In the genomic region with DNA sequence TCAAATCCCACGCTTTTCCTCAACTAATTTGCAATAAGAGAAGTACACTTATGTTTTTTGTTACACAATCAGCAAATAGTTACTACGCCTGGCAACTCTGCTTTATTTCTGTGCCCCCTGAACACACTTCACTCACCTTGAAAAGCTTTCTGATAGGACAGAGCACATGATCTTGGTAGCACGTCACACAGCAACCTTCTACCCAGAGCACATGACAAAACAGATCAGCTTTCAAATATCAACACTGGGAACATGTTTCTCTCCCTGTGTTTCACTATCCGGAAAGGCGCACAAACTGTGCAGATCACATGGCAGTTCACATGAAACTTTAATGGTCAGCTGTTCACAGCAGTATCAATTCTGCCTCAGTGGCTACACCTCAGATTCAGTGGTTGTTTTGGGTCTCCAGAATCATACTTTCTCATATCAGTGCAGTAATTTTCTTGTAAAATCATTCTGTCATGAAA, we compare ENCODE assay signal across 1 cellular context.
TF ChIP-seq lines count a peak whose summit lies in the region.

No MANE protein-coding gene starts in this region.

TF ChIP-seq in HepG2, 621 proteins besides CTCF, POLR2A, EP300 and RAD21 (continues in another document):
- TF ChIP-seq, protein P1, sequence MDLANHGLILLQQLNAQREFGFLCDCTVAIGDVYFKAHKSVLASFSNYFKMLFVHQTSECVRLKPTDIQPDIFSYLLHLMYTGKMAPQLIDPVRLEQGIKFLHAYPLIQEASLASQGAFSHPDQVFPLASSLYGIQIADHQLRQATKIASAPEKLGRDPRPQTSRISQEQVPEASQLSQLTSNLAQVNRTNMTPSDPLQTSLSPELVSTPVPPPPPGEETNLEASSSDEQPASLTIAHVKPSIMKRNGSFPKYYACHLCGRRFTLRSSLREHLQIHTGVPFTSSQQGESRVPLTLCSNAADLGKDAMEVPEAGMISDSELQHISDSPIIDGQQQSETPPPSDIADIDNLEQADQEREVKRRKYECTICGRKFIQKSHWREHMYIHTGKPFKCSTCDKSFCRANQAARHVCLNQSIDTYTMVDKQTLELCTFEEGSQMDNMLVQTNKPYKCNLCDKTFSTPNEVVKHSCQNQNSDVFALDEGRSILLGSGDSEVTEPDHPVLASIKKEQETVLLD (CRISPR knock-in tag; IDR thresholded peaks at IDR 0.05; ENCODE audit: low read depth): no peak
- TF ChIP-seq, protein P2, sequence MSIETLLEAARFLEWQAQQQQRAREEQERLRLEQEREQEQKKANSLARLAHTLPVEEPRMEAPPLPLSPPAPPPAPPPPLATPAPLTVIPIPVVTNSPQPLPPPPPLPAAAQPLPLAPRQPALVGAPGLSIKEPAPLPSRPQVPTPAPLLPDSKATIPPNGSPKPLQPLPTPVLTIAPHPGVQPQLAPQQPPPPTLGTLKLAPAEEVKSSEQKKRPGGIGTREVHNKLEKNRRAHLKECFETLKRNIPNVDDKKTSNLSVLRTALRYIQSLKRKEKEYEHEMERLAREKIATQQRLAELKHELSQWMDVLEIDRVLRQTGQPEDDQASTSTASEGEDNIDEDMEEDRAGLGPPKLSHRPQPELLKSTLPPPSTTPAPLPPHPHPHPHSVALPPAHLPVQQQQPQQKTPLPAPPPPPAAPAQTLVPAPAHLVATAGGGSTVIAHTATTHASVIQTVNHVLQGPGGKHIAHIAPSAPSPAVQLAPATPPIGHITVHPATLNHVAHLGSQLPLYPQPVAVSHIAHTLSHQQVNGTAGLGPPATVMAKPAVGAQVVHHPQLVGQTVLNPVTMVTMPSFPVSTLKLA (IDR thresholded peaks at IDR 0.05): peak; percentile 90
- TF ChIP-seq POLR2G (IDR thresholded peaks at IDR 0.05; ENCODE audit: low read depth, low read length) (no peak), PHF20 (CRISPR knock-in tag; IDR thresholded peaks at IDR 0.05) (0 out of 2 replicates have a peak, but pooled peaks have one; percentile 30), RAD51 (IDR thresholded peaks at IDR 0.05; ENCODE audit: borderline replicate concordance) (peak; percentile 48), NFYC (CRISPR knock-in tag; IDR thresholded peaks at IDR 0.05) (peak; percentile 47; the same call in 1 of the 2 replicates), SALL1 (CRISPR knock-in tag; IDR thresholded peaks at IDR 0.05) (peak; percentile 44; the same call in 1 of the 2 replicates), ZFP36L1 (CRISPR knock-in tag; IDR thresholded peaks at IDR 0.05) (peak; percentile 52; the same call in 1 of the 2 replicates), ZNF251 (CRISPR knock-in tag; IDR thresholded peaks at IDR 0.05) (no peak), ZNF674 (CRISPR knock-in tag; IDR thresholded peaks at IDR 0.05; ENCODE audit: low read depth) (no peak), ZNF792 (CRISPR knock-in tag; IDR thresholded peaks at IDR 0.05) (0 out of 2 replicates have a peak, but pooled peaks have one; percentile 35), ZNF333 (CRISPR knock-in tag; IDR thresholded peaks at IDR 0.05; ENCODE audit: borderline replicate concordance) (no peak), PHF5A (CRISPR knock-in tag; IDR thresholded peaks at IDR 0.05; ENCODE audit: low read depth, unreplicated experiment) (no peak), MAFF (IDR thresholded peaks at IDR 0.05; ENCODE audit: low read depth, low read length) (peak; percentile 15; the same call in 1 of the 2 replicates), ZNF12 (CRISPR knock-in tag; IDR thresholded peaks at IDR 0.05) (no peak), GATAD1 (CRISPR knock-in tag; IDR thresholded peaks at IDR 0.05) (peak; percentile 55; the same call in 1 of the 2 replicates), ZFP41 (CRISPR knock-in tag; IDR thresholded peaks at IDR 0.05; ENCODE audit: borderline replicate concordance) (no peak), ZNF430 (CRISPR knock-in tag; IDR thresholded peaks at IDR 0.05) (0 out of 2 replicates have a peak, but pooled peaks have one; percentile 33), ZNF205 (CRISPR knock-in tag; IDR thresholded peaks at IDR 0.05) (no peak), KAT7 (CRISPR knock-in tag; IDR thresholded peaks at IDR 0.05; ENCODE audit: borderline replicate concordance) (no peak), SOX13 (IDR thresholded peaks at IDR 0.05) (no peak), SOX13 (CRISPR knock-in tag; conservative IDR thresholded peaks at IDR 0.05 in 1 of 2, IDR thresholded peaks at IDR 0.05 in 1 of 2) (0 out of 4 replicates have a peak, but pooled peaks of 1 of the 2 experiments have one; percentile 15), PHF21A (CRISPR knock-in tag; IDR thresholded peaks at IDR 0.05) (peak; percentile 57), ZMAT3 (CRISPR knock-in tag; conservative IDR thresholded peaks at IDR 0.05) (no peak), ZSCAN21 (CRISPR knock-in tag; IDR thresholded peaks at IDR 0.05; ENCODE audit: borderline replicate concordance) (no peak)
- TF ChIP-seq, protein P3, sequence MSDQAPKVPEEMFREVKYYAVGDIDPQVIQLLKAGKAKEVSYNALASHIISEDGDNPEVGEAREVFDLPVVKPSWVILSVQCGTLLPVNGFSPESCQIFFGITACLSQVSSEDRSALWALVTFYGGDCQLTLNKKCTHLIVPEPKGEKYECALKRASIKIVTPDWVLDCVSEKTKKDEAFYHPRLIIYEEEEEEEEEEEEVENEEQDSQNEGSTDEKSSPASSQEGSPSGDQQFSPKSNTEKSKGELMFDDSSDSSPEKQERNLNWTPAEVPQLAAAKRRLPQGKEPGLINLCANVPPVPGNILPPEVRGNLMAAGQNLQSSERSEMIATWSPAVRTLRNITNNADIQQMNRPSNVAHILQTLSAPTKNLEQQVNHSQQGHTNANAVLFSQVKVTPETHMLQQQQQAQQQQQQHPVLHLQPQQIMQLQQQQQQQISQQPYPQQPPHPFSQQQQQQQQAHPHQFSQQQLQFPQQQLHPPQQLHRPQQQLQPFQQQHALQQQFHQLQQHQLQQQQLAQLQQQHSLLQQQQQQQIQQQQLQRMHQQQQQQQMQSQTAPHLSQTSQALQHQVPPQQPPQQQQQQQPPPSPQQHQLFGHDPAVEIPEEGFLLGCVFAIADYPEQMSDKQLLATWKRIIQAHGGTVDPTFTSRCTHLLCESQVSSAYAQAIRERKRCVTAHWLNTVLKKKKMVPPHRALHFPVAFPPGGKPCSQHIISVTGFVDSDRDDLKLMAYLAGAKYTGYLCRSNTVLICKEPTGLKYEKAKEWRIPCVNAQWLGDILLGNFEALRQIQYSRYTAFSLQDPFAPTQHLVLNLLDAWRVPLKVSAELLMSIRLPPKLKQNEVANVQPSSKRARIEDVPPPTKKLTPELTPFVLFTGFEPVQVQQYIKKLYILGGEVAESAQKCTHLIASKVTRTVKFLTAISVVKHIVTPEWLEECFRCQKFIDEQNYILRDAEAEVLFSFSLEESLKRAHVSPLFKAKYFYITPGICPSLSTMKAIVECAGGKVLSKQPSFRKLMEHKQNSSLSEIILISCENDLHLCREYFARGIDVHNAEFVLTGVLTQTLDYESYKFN (CRISPR knock-in tag; conservative IDR thresholded peaks at IDR 0.05): peak; percentile 20; the same call in 1 of the 2 replicates
- TF ChIP-seq, protein P4, sequence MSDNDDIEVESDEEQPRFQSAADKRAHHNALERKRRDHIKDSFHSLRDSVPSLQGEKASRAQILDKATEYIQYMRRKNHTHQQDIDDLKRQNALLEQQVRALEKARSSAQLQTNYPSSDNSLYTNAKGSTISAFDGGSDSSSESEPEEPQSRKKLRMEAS (IDR thresholded peaks at IDR 0.05): peak; percentile 75; the same call in 1 of the 2 replicates
- TF ChIP-seq, protein P5, sequence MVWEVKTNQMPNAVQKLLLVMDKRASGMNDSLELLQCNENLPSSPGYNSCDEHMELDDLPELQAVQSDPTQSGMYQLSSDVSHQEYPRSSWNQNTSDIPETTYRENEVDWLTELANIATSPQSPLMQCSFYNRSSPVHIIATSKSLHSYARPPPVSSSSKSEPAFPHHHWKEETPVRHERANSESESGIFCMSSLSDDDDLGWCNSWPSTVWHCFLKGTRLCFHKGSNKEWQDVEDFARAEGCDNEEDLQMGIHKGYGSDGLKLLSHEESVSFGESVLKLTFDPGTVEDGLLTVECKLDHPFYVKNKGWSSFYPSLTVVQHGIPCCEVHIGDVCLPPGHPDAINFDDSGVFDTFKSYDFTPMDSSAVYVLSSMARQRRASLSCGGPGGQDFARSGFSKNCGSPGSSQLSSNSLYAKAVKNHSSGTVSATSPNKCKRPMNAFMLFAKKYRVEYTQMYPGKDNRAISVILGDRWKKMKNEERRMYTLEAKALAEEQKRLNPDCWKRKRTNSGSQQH (CRISPR knock-in tag; IDR thresholded peaks at IDR 0.05; ENCODE audit: low read depth): 0 out of 2 replicates have a peak, but pooled peaks have one; percentile 26
- TF ChIP-seq, protein P6, sequence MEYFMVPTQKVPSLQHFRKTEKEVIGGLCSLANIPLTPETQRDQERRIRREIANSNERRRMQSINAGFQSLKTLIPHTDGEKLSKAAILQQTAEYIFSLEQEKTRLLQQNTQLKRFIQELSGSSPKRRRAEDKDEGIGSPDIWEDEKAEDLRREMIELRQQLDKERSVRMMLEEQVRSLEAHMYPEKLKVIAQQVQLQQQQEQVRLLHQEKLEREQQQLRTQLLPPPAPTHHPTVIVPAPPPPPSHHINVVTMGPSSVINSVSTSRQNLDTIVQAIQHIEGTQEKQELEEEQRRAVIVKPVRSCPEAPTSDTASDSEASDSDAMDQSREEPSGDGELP (IDR thresholded peaks at IDR 0.05; ENCODE audit: borderline replicate concordance, low read depth): peak; percentile 72; the same call in 1 of the 2 replicates
- TF ChIP-seq, protein P7, sequence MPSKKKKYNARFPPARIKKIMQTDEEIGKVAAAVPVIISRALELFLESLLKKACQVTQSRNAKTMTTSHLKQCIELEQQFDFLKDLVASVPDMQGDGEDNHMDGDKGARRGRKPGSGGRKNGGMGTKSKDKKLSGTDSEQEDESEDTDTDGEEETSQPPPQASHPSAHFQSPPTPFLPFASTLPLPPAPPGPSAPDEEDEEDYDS (CRISPR knock-in tag; IDR thresholded peaks at IDR 0.05): peak; percentile 50; the same call in 1 of the 2 replicates
- TF ChIP-seq, protein P8, sequence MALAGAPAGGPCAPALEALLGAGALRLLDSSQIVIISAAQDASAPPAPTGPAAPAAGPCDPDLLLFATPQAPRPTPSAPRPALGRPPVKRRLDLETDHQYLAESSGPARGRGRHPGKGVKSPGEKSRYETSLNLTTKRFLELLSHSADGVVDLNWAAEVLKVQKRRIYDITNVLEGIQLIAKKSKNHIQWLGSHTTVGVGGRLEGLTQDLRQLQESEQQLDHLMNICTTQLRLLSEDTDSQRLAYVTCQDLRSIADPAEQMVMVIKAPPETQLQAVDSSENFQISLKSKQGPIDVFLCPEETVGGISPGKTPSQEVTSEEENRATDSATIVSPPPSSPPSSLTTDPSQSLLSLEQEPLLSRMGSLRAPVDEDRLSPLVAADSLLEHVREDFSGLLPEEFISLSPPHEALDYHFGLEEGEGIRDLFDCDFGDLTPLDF (CRISPR knock-in tag; IDR thresholded peaks at IDR 0.05): no peak
- TF ChIP-seq, protein P9, sequence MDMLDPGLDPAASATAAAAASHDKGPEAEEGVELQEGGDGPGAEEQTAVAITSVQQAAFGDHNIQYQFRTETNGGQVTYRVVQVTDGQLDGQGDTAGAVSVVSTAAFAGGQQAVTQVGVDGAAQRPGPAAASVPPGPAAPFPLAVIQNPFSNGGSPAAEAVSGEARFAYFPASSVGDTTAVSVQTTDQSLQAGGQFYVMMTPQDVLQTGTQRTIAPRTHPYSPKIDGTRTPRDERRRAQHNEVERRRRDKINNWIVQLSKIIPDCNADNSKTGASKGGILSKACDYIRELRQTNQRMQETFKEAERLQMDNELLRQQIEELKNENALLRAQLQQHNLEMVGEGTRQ (IDR thresholded peaks at IDR 0.05; ENCODE audit: low read depth, low read length): peak; percentile 42
- TF ChIP-seq, protein P9 (CRISPR knock-in tag; IDR thresholded peaks at IDR 0.05; ENCODE audit: borderline replicate concordance): peak; percentile 64; the same call in 1 of the 2 replicates
- TF ChIP-seq, protein P10, sequence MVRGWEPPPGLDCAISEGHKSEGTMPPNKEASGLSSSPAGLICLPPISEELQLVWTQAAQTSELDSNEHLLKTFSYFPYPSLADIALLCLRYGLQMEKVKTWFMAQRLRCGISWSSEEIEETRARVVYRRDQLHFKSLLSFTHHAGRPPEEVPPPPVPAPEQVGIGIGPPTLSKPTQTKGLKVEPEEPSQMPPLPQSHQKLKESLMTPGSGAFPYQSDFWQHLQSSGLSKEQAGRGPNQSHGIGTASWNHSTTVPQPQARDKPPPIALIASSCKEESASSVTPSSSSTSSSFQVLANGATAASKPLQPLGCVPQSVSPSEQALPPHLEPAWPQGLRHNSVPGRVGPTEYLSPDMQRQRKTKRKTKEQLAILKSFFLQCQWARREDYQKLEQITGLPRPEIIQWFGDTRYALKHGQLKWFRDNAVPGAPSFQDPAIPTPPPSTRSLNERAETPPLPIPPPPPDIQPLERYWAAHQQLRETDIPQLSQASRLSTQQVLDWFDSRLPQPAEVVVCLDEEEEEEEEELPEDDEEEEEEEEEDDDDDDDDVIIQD (CRISPR knock-in tag; IDR thresholded peaks at IDR 0.05; ENCODE audit: low read depth): peak; percentile 49; the same call in 1 of the 2 replicates
- TF ChIP-seq, protein P11, sequence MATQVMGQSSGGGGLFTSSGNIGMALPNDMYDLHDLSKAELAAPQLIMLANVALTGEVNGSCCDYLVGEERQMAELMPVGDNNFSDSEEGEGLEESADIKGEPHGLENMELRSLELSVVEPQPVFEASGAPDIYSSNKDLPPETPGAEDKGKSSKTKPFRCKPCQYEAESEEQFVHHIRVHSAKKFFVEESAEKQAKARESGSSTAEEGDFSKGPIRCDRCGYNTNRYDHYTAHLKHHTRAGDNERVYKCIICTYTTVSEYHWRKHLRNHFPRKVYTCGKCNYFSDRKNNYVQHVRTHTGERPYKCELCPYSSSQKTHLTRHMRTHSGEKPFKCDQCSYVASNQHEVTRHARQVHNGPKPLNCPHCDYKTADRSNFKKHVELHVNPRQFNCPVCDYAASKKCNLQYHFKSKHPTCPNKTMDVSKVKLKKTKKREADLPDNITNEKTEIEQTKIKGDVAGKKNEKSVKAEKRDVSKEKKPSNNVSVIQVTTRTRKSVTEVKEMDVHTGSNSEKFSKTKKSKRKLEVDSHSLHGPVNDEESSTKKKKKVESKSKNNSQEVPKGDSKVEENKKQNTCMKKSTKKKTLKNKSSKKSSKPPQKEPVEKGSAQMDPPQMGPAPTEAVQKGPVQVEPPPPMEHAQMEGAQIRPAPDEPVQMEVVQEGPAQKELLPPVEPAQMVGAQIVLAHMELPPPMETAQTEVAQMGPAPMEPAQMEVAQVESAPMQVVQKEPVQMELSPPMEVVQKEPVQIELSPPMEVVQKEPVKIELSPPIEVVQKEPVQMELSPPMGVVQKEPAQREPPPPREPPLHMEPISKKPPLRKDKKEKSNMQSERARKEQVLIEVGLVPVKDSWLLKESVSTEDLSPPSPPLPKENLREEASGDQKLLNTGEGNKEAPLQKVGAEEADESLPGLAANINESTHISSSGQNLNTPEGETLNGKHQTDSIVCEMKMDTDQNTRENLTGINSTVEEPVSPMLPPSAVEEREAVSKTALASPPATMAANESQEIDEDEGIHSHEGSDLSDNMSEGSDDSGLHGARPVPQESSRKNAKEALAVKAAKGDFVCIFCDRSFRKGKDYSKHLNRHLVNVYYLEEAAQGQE (IDR thresholded peaks at IDR 0.05; ENCODE audit: borderline replicate concordance in 1 of 2, low read depth in 1 of 2, low read length in 2 of 2): no peak
